Comparison of ENCODE assay signal across 9 cellular contexts in genomic region chr11:43578346-43579170, GRCh38.
DNase-seq lines count a peak whose midpoint lies in the region; ATAC-seq and TF ChIP-seq lines count a peak whose summit lies in the region.
"Had no signal": no experiment of that assay in that cellular context is flagged by ENCODE, and none has a peak within 500 bp of the region (broad histone marks: within the 10 kb centered on the region; RNA-seq: fewer than 3 reads in every experiment).

No MANE protein-coding gene starts in this region.

- H3K27me3 ChIP-seq in SU-DHL-6 (ENCODE audit: low read length): no peaks in the 10 kb centered on the region

- H3K27ac Mint-ChIP-seq in stimulated activated memory B cell treated with anti-CD40 and anti-IgM and Interleukin-4, amounts not matched to agents 10 μg/mL and 1 μg/mL and 100 μg/mL, for 72 hours: no peak overlapping the region

- peaks cover 2% of the 10 kb centered on the region for H3K9me3 Mint-ChIP-seq in stimulated activated memory B cell treated with anti-CD40 and anti-IgM and Interleukin-4, amounts not matched to agents 10 μg/mL and 1 μg/mL and 100 μg/mL, for 72 hours

- ATAC-seq in stimulated activated memory B cell treated with anti-CD40 and anti-IgM and Interleukin-4, amounts not matched to agents 10 μg/mL and 1 μg/mL and 100 μg/mL, for 72 hours: no peak

- peak overlapping the region; percentile 71 for H3K4me3 Mint-ChIP-seq in stimulated activated memory B cell treated with anti-CD40 and anti-IgM and Interleukin-4, amounts not matched to agents 10 μg/mL and 1 μg/mL and 100 μg/mL, for 72 hours

- no peaks in the 10 kb centered on the region for H3K36me3 Mint-ChIP-seq in stimulated activated memory B cell treated with anti-CD40 and anti-IgM and Interleukin-4, amounts not matched to agents 10 μg/mL and 1 μg/mL and 100 μg/mL, for 72 hours

- no peaks in the 10 kb centered on the region for H3F3A ChIP-seq in SU-DHL-6 (ENCODE audit: insufficient read depth)

- no peaks in the 10 kb centered on the region for H3K79me2 ChIP-seq in SU-DHL-6 (ENCODE audit: insufficient read depth, low read length)

- peak in 2 of 3 experiments; percentile 26 to 29 for DNase-seq in NCI-H1417 (lab: John Stamatoyannopoulos, UW)
- DNase-seq in NCI-H1417 treated with DMSO at 0.1 percent for 48 hours (lab: John Stamatoyannopoulos, UW): no peak
- DNase-seq in fibroblast of pulmonary artery (ENCODE audit: low read depth): peak; percentile 39
- DNase-seq in inferior parietal cortex (ENCODE audit: extremely low spot score): no peak
- DNase-seq in retina: no peak
- no peak for DNase-seq in activated CD4-positive, alpha-beta T cell treated with anti-CD3 and anti-CD28 coated beads, Interleukin-2, amount 50 U/mL, for 1 hour

- H3K36me3 ChIP-seq in SU-DHL-6 (ENCODE audit: low read length): no peaks in the 10 kb centered on the region

- no peaks in the 10 kb centered on the region for H4K20me1 ChIP-seq in SU-DHL-6 (ENCODE audit: low read depth, low read length)

- peaks cover 89% of the 10 kb centered on the region for H3K27me3 Mint-ChIP-seq in stimulated activated memory B cell treated with anti-CD40 and anti-IgM and Interleukin-4, amounts not matched to agents 10 μg/mL and 1 μg/mL and 100 μg/mL, for 72 hours

- no peak overlapping the region for H3K4me3 ChIP-seq in SU-DHL-6 (ENCODE audit: insufficient read depth, low read length, poor library complexity, severe bottlenecking)
- peak overlapping the region; percentile 52 for H3K4me3 ChIP-seq in fibroblast of pulmonary artery (replicated peaks; ENCODE audit: low read depth, low read length)

- no peak overlapping the region for H3K27ac ChIP-seq in SU-DHL-6 (ENCODE audit: low read depth, low read length)
- H3K27ac ChIP-seq: KMS-11 had no signal

- H2AFZ ChIP-seq in SU-DHL-6 (ENCODE audit: low read depth, low read length, severe bottlenecking): peak overlapping the region; percentile 74

- peak overlapping the region; percentile 64 for H3K4me2 ChIP-seq in SU-DHL-6 (ENCODE audit: low read depth, low read length, poor library complexity, severe bottlenecking)

- H3K9me3 ChIP-seq in SU-DHL-6 (ENCODE audit: insufficient read depth, low read length): no peaks in the 10 kb centered on the region

- TF ChIP-seq CTCF in SU-DHL-6 (IDR thresholded peaks at IDR 0.05; ENCODE audit: insufficient read depth, low read length, poor library complexity, severe bottlenecking) (no peak), fibroblast of pulmonary artery (IDR thresholded peaks at IDR 0.05; ENCODE audit: low read length, missing control alignments) (no peak)

- H3K4me1 Mint-ChIP-seq in stimulated activated memory B cell treated with anti-CD40 and anti-IgM and Interleukin-4, amounts not matched to agents 10 μg/mL and 1 μg/mL and 100 μg/mL, for 72 hours: peaks cover 59% of the 10 kb centered on the region

- no peaks in the 10 kb centered on the region for H3K9me2 ChIP-seq in SU-DHL-6 (replicated peaks; ENCODE audit: insufficient read depth, low read length)

- H3K9ac ChIP-seq in SU-DHL-6 (ENCODE audit: low read length): no peak overlapping the region
- H3K9ac ChIP-seq: KMS-11 had no signal

Comparison
In these comparisons a context has a peak if more than half of its experiments do, and no peak if none do; other contexts are left out.
1. DNase-seq: peak in NCI-H1417 (2 of 3) and fibroblast of pulmonary artery (single experiment); none in NCI-H1417 treated with DMSO at 0.1 percent for 48 hours (single experiment), inferior parietal cortex (single experiment), retina (single experiment) and activated CD4-positive, alpha-beta T cell treated with anti-CD3 and anti-CD28 coated beads, Interleukin-2, amount 50 U/mL, for 1 hour (single experiment).